In the genomic region with DNA sequence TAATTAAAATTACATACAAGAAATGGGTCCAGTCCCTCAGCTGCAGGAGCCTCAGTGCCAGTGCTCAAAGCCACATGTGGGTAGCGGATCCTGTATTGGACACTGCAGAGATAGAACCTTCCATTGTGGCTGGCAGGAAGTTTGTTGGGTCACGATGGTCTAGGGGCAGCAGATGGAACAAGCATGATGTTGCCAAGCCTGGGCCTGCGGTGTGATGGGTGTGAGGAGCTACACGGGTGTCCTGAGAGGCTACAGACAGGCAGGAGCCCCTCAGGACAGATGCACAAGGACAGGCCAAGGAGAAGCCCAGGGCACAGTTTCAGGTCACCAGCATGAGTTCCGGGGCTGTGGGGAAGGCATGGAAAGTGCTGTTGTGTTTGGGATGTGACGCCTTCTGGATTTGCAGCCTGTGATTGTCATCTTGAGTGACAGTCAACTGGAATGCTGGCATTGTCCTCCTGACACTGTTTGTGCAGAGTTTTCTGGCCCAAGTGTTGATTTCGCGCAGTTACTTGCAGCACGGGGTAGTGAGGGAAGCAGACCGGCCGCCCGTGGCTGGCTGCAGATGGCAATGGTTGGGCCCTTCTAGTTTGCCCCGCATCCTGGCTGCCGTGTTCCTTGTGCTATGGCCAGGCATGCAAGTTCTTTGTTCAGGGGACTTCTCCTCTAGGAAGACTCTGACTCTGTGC, we compare ENCODE assay signal across 22 cellular contexts.
DNase-seq lines count a peak whose midpoint lies in the region; ATAC-seq and TF ChIP-seq lines count a peak whose summit lies in the region.
"Had no signal": no experiment of that assay in that cellular context is flagged by ENCODE, and none has a peak within 500 bp of the region (broad histone marks: within the 10 kb centered on the region; RNA-seq: fewer than 3 reads in every experiment).

No MANE protein-coding gene starts in this region.

- CTCF ChIA-PET in T-cell (lab: Charles Lee) = interaction anchor here in 1 of 2 donors (0.5 kb wide), 1 partner anchor 1535 kb away, joined by 3 read pairs; no protein-coding TSS in a partner anchor

- peaks cover 2 to 11% (median 2%) of the 10 kb centered on the region in 3 donors for H3K27me3 Mint-ChIP-seq in CD14-positive monocyte (ENCODE audit: low read depth in 3 of 3)
- H3K27me3 Mint-ChIP-seq in T-cell = no peaks in the 10 kb centered on the region
- H3K27me3 Mint-ChIP-seq: CD4-positive, CD25-positive, alpha-beta regulatory T cell had no signal

- H2BK15ac ChIP-seq in neuronal stem cell (ENCODE audit: low read length) = no peak overlapping the region

- H3K9me3 Mint-ChIP-seq in CD14-positive monocyte = no peaks in the 10 kb centered on the region
- H3K9me3 Mint-ChIP-seq in T-cell = no peaks in the 10 kb centered on the region
- H3K9me3 Mint-ChIP-seq: CD4-positive, CD25-positive, alpha-beta regulatory T cell; HFFc6 had no signal

- H3K4me3 Mint-ChIP-seq in CD14-positive monocyte (no peak overlapping the region), T-cell (no peak overlapping the region)
- H3K4me3 Mint-ChIP-seq: CD4-positive, CD25-positive, alpha-beta regulatory T cell; HFFc6 had no signal

- H3K36me3 ChIP-seq in RWPE2 (ENCODE audit: low read depth) (no peaks in the 10 kb centered on the region), neuronal stem cell (replicated peaks in 1 of 2; ENCODE audit: control insufficient read depth in 2 of 2, insufficient read depth in 2 of 2, low read length in 2 of 2) (peaks cover 0 to 40% of the 10 kb centered on the region in 2 donors), HAP-1 (replicated peaks) (no peaks in the 10 kb centered on the region)
- H3K36me3 ChIP-seq: MG63 had no signal

- no peak overlapping the region for H4K91ac ChIP-seq in neuronal stem cell (ENCODE audit: low read depth, low read length, poor library complexity)

- H3K14ac ChIP-seq in neuronal stem cell (ENCODE audit: low read length) = no peak overlapping the region

- no peak overlapping the region for H2AK5ac ChIP-seq in neuronal stem cell (ENCODE audit: low read depth, low read length)

- intact Hi-C loops in CD14-positive monocyte (cut with micrococcal nuclease) = no loop called here

- no peak overlapping the region for H3K4ac ChIP-seq in neuronal stem cell (ENCODE audit: low read length)

- H4K8ac ChIP-seq in neuronal stem cell (ENCODE audit: low read depth, low read length) = no peak overlapping the region

- H3K9me3 ChIP-seq in RWPE2 (ENCODE audit: severe bottlenecking) (no peaks in the 10 kb centered on the region), neuronal stem cell (replicated peaks in 1 of 2; ENCODE audit: control insufficient read depth in 2 of 2, insufficient read depth in 1 of 2, low read depth in 1 of 2, low read length in 2 of 2) (no peaks in the 10 kb centered on the region), HAP-1 (no peaks in the 10 kb centered on the region)
- H3K9me3 ChIP-seq: A549, MG63 had no signal

- no CpG with 5 or more reads among the region's 14 CpGs for WGBS in neuronal stem cell (ENCODE audit: extremely low coverage in 2 of 2, insufficient read length in 2 of 2, insufficient replicate concordance in 1 of 2), 2 donors

- H3K4me3 ChIP-seq in RWPE2 (ENCODE audit: severe bottlenecking) = no peak overlapping the region
- no peak overlapping the region for H3K4me3 ChIP-seq in neuronal stem cell (ENCODE audit: low read length in 2 of 2)
- H3K4me3 ChIP-seq in HAP-1 = no peak overlapping the region
- H3K4me3 ChIP-seq: A549, GM23248, MG63 had no signal

- H3K4me2 ChIP-seq in neuronal stem cell (ENCODE audit: insufficient read depth, low read length, poor library complexity, severe bottlenecking) = no peak overlapping the region
- H3K4me2 ChIP-seq: A549, KMS-11 had no signal

- DNase-seq in CD14-positive monocyte (ENCODE audit: low spot score) = peak; percentile 30
- DNase-seq in RWPE2 (ENCODE audit: low spot score) = peak; percentile 55
- DNase-seq in neuronal stem cell (ENCODE audit: low spot score) = no peak
- DNase-seq in stimulated activated CD4-positive, alpha-beta T cell treated with anti-CD3 and anti-CD28 coated beads, Interleukin-4, amount 100 ng/mL, for 4 hours = no peak
- DNase-seq in HAP-1 (ENCODE audit: low spot score in 2 of 2) = no peak
- no peak for DNase-seq in NCI-H69 (lab: John Stamatoyannopoulos, UW)
- no peak for DNase-seq in T-cell
- DNase-seq: CD4-positive, CD25-positive, alpha-beta regulatory T cell; DMS79 treated with DMSO at 0.1 percent for 48 hours; GF-D8; GM23248; HFFc6; MG63; NCI-H1092 treated with DMSO at 0.1 percent for 48 hours; NCI-H1694 treated with DMSO at 0.1 percent for 48 hours; NCI-H446 treated with DMSO at 0.1 percent for 48 hours; NCI-H774; SHP77 treated with DMSO at 0.1 percent for 48 hours had no signal

- H3K9ac ChIP-seq in neuronal stem cell (ENCODE audit: low read depth, low read length, poor library complexity) = no peak overlapping the region
- H3K9ac ChIP-seq: GM23248, KMS-11 had no signal

- H2BK120ac ChIP-seq in neuronal stem cell (ENCODE audit: low read depth, low read length) = no peak overlapping the region

- H2BK12ac ChIP-seq in neuronal stem cell (ENCODE audit: low read length) = no peak overlapping the region

- POLR2A ChIA-PET in T-cell (lab: Charles Lee) = no interaction called here

- in situ Hi-C loops in HAP-1 (cut with MboI; ENCODE audit: low sequenced_read_pairs) = no loop called here

- H3K27ac ChIP-seq in RWPE2 (ENCODE audit: poor library complexity, severe bottlenecking) = no peak overlapping the region
- peak overlapping the region; percentile 66 for H3K27ac ChIP-seq in cingulate gyrus (ENCODE audit: low read depth, low read length)
- H3K27ac ChIP-seq in neuronal stem cell (replicated peaks; ENCODE audit: low read length) = no peak overlapping the region
- H3K27ac ChIP-seq: A549, GM23248, KMS-11 had no signal

- no peak overlapping the region for H2BK5ac ChIP-seq in neuronal stem cell (ENCODE audit: low read length)

- no peak overlapping the region for H2AFZ ChIP-seq in neuronal stem cell (ENCODE audit: low read length)
- H2AFZ ChIP-seq: GM23248 had no signal

- H3K27ac Mint-ChIP-seq in CD14-positive monocyte (peak overlapping the region in 1 of 7 donors; percentile 61), T-cell (no peak overlapping the region)
- H3K27ac Mint-ChIP-seq: HFFc6 had no signal

- ATAC-seq in RWPE2 (ENCODE audit: low read depth) (no peak), T-cell (replicated peaks in 1 of 4) (no peak)
- ATAC-seq: A549, HepG2 had no signal

- no peaks in the 10 kb centered on the region for H3K36me3 Mint-ChIP-seq in CD14-positive monocyte
- H3K36me3 Mint-ChIP-seq in T-cell = peaks cover 15% of the 10 kb centered on the region

- peak overlapping the region; percentile 49 for H3K18ac ChIP-seq in neuronal stem cell (ENCODE audit: low read length)

- H3K4me1 Mint-ChIP-seq in CD14-positive monocyte (peaks cover 4% of the 10 kb centered on the region), T-cell (peaks cover 23 to 28% (median 28%) of the 10 kb centered on the region in 3 donors)

- H3K23ac ChIP-seq in neuronal stem cell (ENCODE audit: low read depth, low read length, poor library complexity) = peak overlapping the region; percentile 59

- TF ChIP-seq CTCF in CD14-positive monocyte (IDR thresholded peaks at IDR 0.05) (no peak), RWPE2 (IDR thresholded peaks at IDR 0.05; ENCODE audit: poor library complexity, severe bottlenecking) (no peak)

- H3K27me3 ChIP-seq in RWPE2 (ENCODE audit: insufficient read depth, poor library complexity, severe bottlenecking) = no peaks in the 10 kb centered on the region
- H3K27me3 ChIP-seq in neuronal stem cell (ENCODE audit: control insufficient read depth in 3 of 3, insufficient read depth in 3 of 3, low read depth in 1 of 3, low read length in 3 of 3) = no peaks in the 10 kb centered on the region
- no peaks in the 10 kb centered on the region for H3K27me3 ChIP-seq in HAP-1 (ENCODE audit: low read depth)
- H3K27me3 ChIP-seq: MG63 had no signal

- H3K79me1 ChIP-seq in neuronal stem cell (ENCODE audit: low read depth, low read length) = no peaks in the 10 kb centered on the region

- no peaks in the 10 kb centered on the region for H3K4me1 ChIP-seq in RWPE2 (ENCODE audit: insufficient read depth, poor library complexity, severe bottlenecking)
- H3K4me1 ChIP-seq in neuronal stem cell (ENCODE audit: control insufficient read depth in 2 of 2, insufficient read depth in 1 of 2, low read depth in 1 of 2, low read length in 2 of 2) = peaks cover 0 to 4% of the 10 kb centered on the region in 2 donors
- no peaks in the 10 kb centered on the region for H3K4me1 ChIP-seq in HAP-1
- H3K4me1 ChIP-seq: A549 had no signal

Comparison
In these comparisons a context has a peak if more than half of its experiments do, and no peak if none do; other contexts are left out.
1. DNase-seq: peak in CD14-positive monocyte (single experiment) and RWPE2 (single experiment); none in neuronal stem cell (single experiment), stimulated activated CD4-positive, alpha-beta T cell treated with anti-CD3 and anti-CD28 coated beads, Interleukin-4, amount 100 ng/mL, for 4 hours (0 of 2), HAP-1 (0 of 2), NCI-H69 (single experiment) and T-cell (0 of 34).